2 cellular contexts compared by ENCODE assay signal in genomic region chrX:122517781-122518180, GRCh38.
TF ChIP-seq lines count a peak whose summit lies in the region.

No MANE protein-coding gene starts in this region.

TF ChIP-seq in IMR-90, 13 proteins besides CTCF, POLR2A, EP300 and RAD21:
- TF ChIP-seq MAFK (IDR thresholded peaks at IDR 0.05; ENCODE audit: low read depth, low read length) (no peak), MAZ (IDR thresholded peaks at IDR 0.05; ENCODE audit: borderline replicate concordance, low read depth, low read length) (no peak), CEBPB (IDR thresholded peaks at IDR 0.05; ENCODE audit: low read depth, low read length) (no peak), BHLHE40 (IDR thresholded peaks at IDR 0.05; ENCODE audit: low read depth, low read length) (no peak), RFX5 (IDR thresholded peaks at IDR 0.05; ENCODE audit: low read depth, low read length) (no peak), MXI1 (IDR thresholded peaks at IDR 0.05; ENCODE audit: borderline replicate concordance, low read depth, low read length) (no peak), SMC3 (IDR thresholded peaks at IDR 0.05; ENCODE audit: low read depth, low read length) (no peak), FOS (IDR thresholded peaks at IDR 0.05; ENCODE audit: low read depth, low read length) (no peak), RCOR1 (IDR thresholded peaks at IDR 0.05; ENCODE audit: insufficient replicate concordance, low read length) (no peak), ELK1 (IDR thresholded peaks at IDR 0.05; ENCODE audit: borderline replicate concordance, low read depth, low read length) (no peak), CHD1 (IDR thresholded peaks at IDR 0.05; ENCODE audit: low read depth, low read length) (no peak)

TF ChIP-seq in H1, 55 proteins besides CTCF, POLR2A, EP300 and RAD21:
- TF ChIP-seq SUZ12 (IDR thresholded peaks at IDR 0.05; ENCODE audit: low read length) (no peak), SIX5 (IDR thresholded peaks at IDR 0.05; ENCODE audit: low read depth, low read length) (no peak), KDM1A (IDR thresholded peaks at IDR 0.05; ENCODE audit: borderline replicate concordance, low read length) (no peak), CBX5 (IDR thresholded peaks at IDR 0.05; ENCODE audit: low read depth, low read length) (no peak), SP4 (IDR thresholded peaks at IDR 0.05; ENCODE audit: low read length) (no peak), BCL11A (IDR thresholded peaks at IDR 0.05; ENCODE audit: low read depth in 2 of 2, low read length in 2 of 2) (no peak), CHD7 (IDR thresholded peaks at IDR 0.05; ENCODE audit: insufficient replicate concordance, low read length) (no peak), SP1 (IDR thresholded peaks at IDR 0.05; ENCODE audit: low read depth, low read length) (no peak), SP2 (IDR thresholded peaks at IDR 0.05; ENCODE audit: low read length) (no peak), ATF2 (IDR thresholded peaks at IDR 0.05; ENCODE audit: low read length) (no peak), JUND (IDR thresholded peaks at IDR 0.05; ENCODE audit: low read length) (no peak), CHD1 (IDR thresholded peaks at IDR 0.05; ENCODE audit: low read depth, low read length) (no peak)
